Comparison of ENCODE assay signal across 34 cellular contexts in the genomic region with DNA sequence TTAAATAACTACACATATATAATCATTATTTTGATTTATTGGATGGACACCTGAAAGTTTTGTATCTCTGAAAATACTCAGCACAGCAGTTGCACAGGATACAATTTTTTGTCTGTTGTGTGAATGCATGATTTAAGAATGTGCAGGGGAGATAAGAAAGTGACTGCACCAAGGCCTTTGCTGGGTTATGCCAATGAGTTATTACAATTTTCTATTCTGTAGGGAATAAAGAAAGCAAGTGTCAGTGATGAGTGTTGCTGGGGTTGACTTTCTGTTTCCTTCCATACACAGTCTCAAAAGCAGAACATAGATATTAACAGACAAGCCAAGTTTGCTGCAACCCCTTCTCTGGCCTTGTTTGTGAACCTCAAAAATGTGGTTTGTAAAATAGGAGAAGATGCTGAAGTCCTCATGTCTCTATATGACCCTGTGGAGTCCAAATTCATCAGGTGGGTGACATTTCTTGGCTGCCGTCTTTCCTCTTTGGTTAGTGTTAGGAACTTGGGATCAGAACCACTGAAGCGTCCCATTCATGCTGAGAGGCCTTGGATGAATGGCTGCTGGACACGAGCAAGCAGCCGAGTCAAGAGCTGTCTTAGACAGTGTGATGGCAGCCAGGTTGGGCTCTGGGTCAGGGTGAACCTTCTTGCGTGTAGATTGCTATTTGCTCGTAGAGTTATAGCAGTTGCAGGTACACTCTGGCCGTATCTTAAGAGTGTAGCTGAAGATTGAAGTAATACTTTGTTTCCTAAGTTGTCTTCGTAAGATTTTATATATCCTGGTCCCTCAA.
"Had no signal": no experiment of that assay in that cellular context is flagged by ENCODE, and none has a peak within 500 bp of the region (broad histone marks: within the 10 kb centered on the region; RNA-seq: fewer than 3 reads in every experiment).

No MANE protein-coding gene starts in this region.

- H3K27ac Mint-ChIP-seq: activated B cell treated with CpG ODN at 0.5 μM for 24 hours; activated CD4-positive, alpha-beta memory T cell treated with anti-CD3 and anti-CD28 coated beads for 36 hours; activated CD4-positive, alpha-beta T cell treated with anti-CD3 and anti-CD28 coated beads, Interleukin-2, amount 10 ng/mL, durations not matched to agents 24 days and 14 days; activated CD8-positive, alpha-beta T cell treated with anti-CD3 and anti-CD28 coated beads for 36 hours; activated naive CD4-positive, alpha-beta T cell treated with anti-CD3 and anti-CD28 coated beads, Interleukin-2, amount 10 ng/mL, durations not matched to agents 7 days and 5 days; activated naive CD4-positive, alpha-beta T cell treated with anti-CD3 and anti-CD28 coated beads, Interleukin-2, amount 50 U/mL, for 24 hours; activated naive CD8-positive, alpha-beta T cell; activated naive CD8-positive, alpha-beta T cell treated with anti-CD3 and anti-CD28 coated beads, Interleukin-2, amount 10 ng/mL, durations not matched to agents 7 days and 5 days; activated naive CD8-positive, alpha-beta T cell treated with anti-CD3 and anti-CD28 coated beads, Interleukin-2, amount 50 U/mL, for 24 hours; activated T-helper 2 cell treated with anti-CD3 and anti-CD28 coated beads, Interferon-gamma antibody, Interleukin-2, Interleukin-4, amounts not matched to agents 10 μg/mL and 5 μg/mL and 100 μg/mL, durations not matched to agents 14 hours and 24 hours and 36 hours; brain; T-helper 1 cell treated with Interleukin-12 subunit alpha and Interleukin-12 subunit beta and Interleukin-4 antibody, amounts not matched to agents 30 μg/mL and 1 μg/mL, for 36 hours; T-helper 2 cell treated with Interferon-gamma antibody and Interleukin-4, amounts not matched to agents 5 μg/mL and 100 μg/mL, for 36 hours had no signal

- H3K27me3 Mint-ChIP-seq: activated B cell treated with CpG ODN at 0.5 μM for 24 hours; activated CD4-positive, alpha-beta memory T cell treated with anti-CD3 and anti-CD28 coated beads for 36 hours; activated CD4-positive, alpha-beta T cell treated with anti-CD3 and anti-CD28 coated beads, Interleukin-2, amount 10 ng/mL, durations not matched to agents 24 days and 14 days; activated CD8-positive, alpha-beta T cell treated with anti-CD3 and anti-CD28 coated beads for 36 hours; activated naive CD4-positive, alpha-beta T cell treated with anti-CD3 and anti-CD28 coated beads, Interleukin-2, amount 10 ng/mL, durations not matched to agents 7 days and 5 days; activated naive CD4-positive, alpha-beta T cell treated with anti-CD3 and anti-CD28 coated beads, Interleukin-2, amount 50 U/mL, for 24 hours; activated naive CD8-positive, alpha-beta T cell; activated naive CD8-positive, alpha-beta T cell treated with anti-CD3 and anti-CD28 coated beads, Interleukin-2, amount 10 ng/mL, durations not matched to agents 7 days and 5 days; activated naive CD8-positive, alpha-beta T cell treated with anti-CD3 and anti-CD28 coated beads, Interleukin-2, amount 50 U/mL, for 24 hours; brain; central memory CD8-positive, alpha-beta T cell had no signal

- H3K4me1 ChIP-seq: ascending aorta had no signal

- H3K36me3 Mint-ChIP-seq: activated CD4-positive, alpha-beta memory T cell treated with anti-CD3 and anti-CD28 coated beads for 36 hours; activated naive CD4-positive, alpha-beta T cell treated with anti-CD3 and anti-CD28 coated beads, Interleukin-2, amount 10 ng/mL, durations not matched to agents 7 days and 5 days; activated naive CD4-positive, alpha-beta T cell treated with anti-CD3 and anti-CD28 coated beads, Interleukin-2, amount 50 U/mL, for 24 hours; activated naive CD8-positive, alpha-beta T cell; activated naive CD8-positive, alpha-beta T cell treated with anti-CD3 and anti-CD28 coated beads, Interleukin-2, amount 10 ng/mL, durations not matched to agents 7 days and 5 days had no signal

- H3K27ac ChIP-seq: ascending aorta, cardiac muscle cell, VCaP had no signal

- H3K9me3 ChIP-seq: ascending aorta had no signal

- H3K4me3 Mint-ChIP-seq: activated B cell treated with CpG ODN at 0.5 μM for 24 hours; activated CD4-positive, alpha-beta memory T cell treated with anti-CD3 and anti-CD28 coated beads for 36 hours; activated CD4-positive, alpha-beta T cell treated with anti-CD3 and anti-CD28 coated beads, Interleukin-2, amount 10 ng/mL, durations not matched to agents 24 days and 14 days; activated CD8-positive, alpha-beta T cell treated with anti-CD3 and anti-CD28 coated beads for 36 hours; activated naive CD4-positive, alpha-beta T cell treated with anti-CD3 and anti-CD28 coated beads, Interleukin-2, amount 10 ng/mL, durations not matched to agents 7 days and 5 days; activated naive CD4-positive, alpha-beta T cell treated with anti-CD3 and anti-CD28 coated beads, Interleukin-2, amount 50 U/mL, for 24 hours; activated naive CD8-positive, alpha-beta T cell; activated naive CD8-positive, alpha-beta T cell treated with anti-CD3 and anti-CD28 coated beads, Interleukin-2, amount 10 ng/mL, durations not matched to agents 7 days and 5 days; activated naive CD8-positive, alpha-beta T cell treated with anti-CD3 and anti-CD28 coated beads, Interleukin-2, amount 50 U/mL, for 24 hours; brain; central memory CD8-positive, alpha-beta T cell; T-helper 1 cell treated with Interleukin-12 subunit alpha and Interleukin-12 subunit beta and Interleukin-4 antibody, amounts not matched to agents 30 μg/mL and 1 μg/mL, for 36 hours; T-helper 2 cell treated with Interferon-gamma antibody and Interleukin-4, amounts not matched to agents 5 μg/mL and 100 μg/mL, for 36 hours had no signal

- H3K4me1 Mint-ChIP-seq: activated B cell treated with CpG ODN at 0.5 μM for 24 hours; activated CD4-positive, alpha-beta T cell treated with anti-CD3 and anti-CD28 coated beads, Interleukin-2, amount 10 ng/mL, durations not matched to agents 24 days and 14 days; activated naive CD4-positive, alpha-beta T cell treated with anti-CD3 and anti-CD28 coated beads, Interleukin-2, amount 10 ng/mL, durations not matched to agents 7 days and 5 days; activated naive CD4-positive, alpha-beta T cell treated with anti-CD3 and anti-CD28 coated beads, Interleukin-2, amount 50 U/mL, for 24 hours; activated naive CD8-positive, alpha-beta T cell treated with anti-CD3 and anti-CD28 coated beads, Interleukin-2, amount 10 ng/mL, durations not matched to agents 7 days and 5 days; activated naive CD8-positive, alpha-beta T cell treated with anti-CD3 and anti-CD28 coated beads, Interleukin-2, amount 50 U/mL, for 24 hours; brain; central memory CD8-positive, alpha-beta T cell had no signal

- H3K4me3 ChIP-seq: ascending aorta, cardiac muscle cell had no signal

- DNase-seq: activated B cell treated with CpG ODN at 0.5 μM for 24 hours; activated CD4-positive, alpha-beta memory T cell treated with anti-CD3 and anti-CD28 coated beads for 36 hours; activated CD4-positive, alpha-beta T cell treated with anti-CD3 and anti-CD28 coated beads for 4 hours; activated CD4-positive, alpha-beta T cell treated with anti-CD3 and anti-CD28 coated beads, Interleukin-2, amount 10 ng/mL, durations not matched to agents 24 days and 14 days; activated CD4-positive, alpha-beta T cell treated with anti-CD3 and anti-CD28 coated beads, Interleukin-2, amount 50 U/mL, for 1 hour; activated CD4-positive, alpha-beta T cell treated with anti-CD3 and anti-CD28 coated beads, Interleukin-2, amount 50 U/mL, for 4 hours; activated CD4-positive, CD25-positive, alpha-beta regulatory T cell treated with anti-CD3 and anti-CD28 coated beads, Interleukin-2, amount 50 U/mL, for 72 hours; activated CD8-positive, alpha-beta memory T cell treated with anti-CD3 and anti-CD28 coated beads, Interleukin-2, amount 50 U/mL, for 4 hours; activated CD8-positive, alpha-beta T cell treated with anti-CD3 and anti-CD28 coated beads for 36 hours; activated effector memory CD4-positive, alpha-beta T cell treated with Interleukin-2 at 50 U/mL for 16 hours; activated gamma-delta T cell; activated naive CD4-positive, alpha-beta T cell treated with anti-CD3 and anti-CD28 coated beads, Interleukin-2, amount 10 ng/mL, durations not matched to agents 7 days and 5 days; activated naive CD4-positive, alpha-beta T cell treated with Interleukin-2 at 50 U/mL for 16 hours; activated naive CD8-positive, alpha-beta T cell treated with anti-CD3 and anti-CD28 coated beads, Interleukin-2, amount 10 ng/mL, durations not matched to agents 7 days and 5 days; activated naive CD8-positive, alpha-beta T cell treated with anti-CD3 and anti-CD28 coated beads, Interleukin-2, amount 50 U/mL, for 24 hours; activated T-cell treated with anti-CD3 and anti-CD28 coated beads for 4 hours; activated T-cell treated with anti-CD3 and anti-CD28 coated beads, Interleukin-2, amount 50 U/mL, for 1 hour; activated T-cell treated with anti-CD3 and anti-CD28 coated beads, Interleukin-2, amount 50 U/mL, for 48 hours; amygdala; anterior cingulate cortex; cerebellar nuclear complex; T-helper 1 cell; T-helper 2 cell; T-helper 9 cell had no signal

- H3K27me3 ChIP-seq: ascending aorta, cardiac muscle cell had no signal

- ATAC-seq: activated CD8-positive, alpha-beta T cell treated with anti-CD3 and anti-CD28 coated beads for 36 hours; activated naive CD8-positive, alpha-beta T cell treated with anti-CD3 and anti-CD28 coated beads, Interleukin-2, amount 50 U/mL, for 24 hours had no signal
